ENCODE assay signal across 18 cellular contexts in the genomic region with DNA sequence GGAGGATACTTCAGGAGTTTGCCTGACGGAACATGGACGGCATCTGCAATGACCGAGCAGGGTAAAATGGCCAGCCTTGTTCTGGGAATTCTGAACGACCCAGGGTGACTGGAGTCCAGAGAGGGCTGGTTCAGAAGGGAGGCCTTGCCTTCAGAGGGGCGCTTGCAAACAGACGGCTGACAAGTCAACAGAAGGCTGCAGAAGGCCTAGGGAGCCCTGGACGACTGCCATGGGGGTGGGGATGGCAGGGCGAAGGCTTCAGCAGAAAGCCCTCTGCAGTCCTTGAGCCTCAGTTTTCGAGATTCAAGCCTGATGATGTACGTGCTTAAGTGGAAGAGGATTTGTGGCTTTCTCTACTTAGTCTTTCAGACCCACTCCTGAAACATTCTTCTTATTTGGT.
DNase-seq lines count a peak whose midpoint lies in the region; ATAC-seq, FAIRE-seq and TF ChIP-seq lines count a peak whose summit lies in the region.
"Had no signal": no experiment of that assay in that cellular context is flagged by ENCODE, and none has a peak within 500 bp of the region (broad histone marks: within the 10 kb centered on the region; RNA-seq: fewer than 3 reads in every experiment).

No MANE protein-coding gene starts in this region.

- H2AFZ ChIP-seq in HepG2 (ENCODE audit: low read length): no peak overlapping the region

- H3K9me3 Mint-ChIP-seq in natural killer cell treated with Interleukin-12 subunit alpha and Interleukin-12 subunit beta and Interleukin-15 and Interleukin-18, amount 100 ng/mL, for 72 hours: peaks cover 3% of the 10 kb centered on the region
- H3K9me3 Mint-ChIP-seq: CD14-positive monocyte; CD4-positive, alpha-beta memory T cell; HFFc6 had no signal

- DNase-seq in HepG2 (ENCODE audit: low spot score) (no peak), right lobe of liver (no peak), bronchial epithelial cell (ENCODE audit: low read depth) (no peak), Peyer's patch (no peak)
- no peak for DNase-seq in natural killer cell treated with Interleukin-12 subunit alpha and Interleukin-12 subunit beta and Interleukin-15 and Interleukin-18, amount 100 ng/mL, for 72 hours (ENCODE audit: low spot score)
- DNase-seq: ACHN; CD4-positive, alpha-beta memory T cell; DMS53; DND-41; EL; GOT3; H7; HFFc6 had no signal

- in situ Hi-C loops in HepG2 (cut with HindIII; ENCODE audit: extremely low pct_ligation_motif_present, low pct_unique_long_range_greater_than_20kb): no loop called here

- H3K79me2 ChIP-seq in HepG2 (ENCODE audit: insufficient read depth, low read length): no peaks in the 10 kb centered on the region

- H3K4me1 ChIP-seq in HepG2 (ENCODE audit: insufficient read depth, low read length) (peaks cover 37% of the 10 kb centered on the region), right lobe of liver (no peaks in the 10 kb centered on the region), Peyer's patch (no peaks in the 10 kb centered on the region)

- ATAC-seq in HepG2: peak; percentile 20; the same call in 1 of the 3 replicates
- no peak for ATAC-seq in right lobe of liver
- no peak for ATAC-seq in natural killer cell treated with Interleukin-12 subunit alpha and Interleukin-12 subunit beta and Interleukin-15 and Interleukin-18, amount 100 ng/mL, for 72 hours
- no peak for ATAC-seq in HG02759 (IDR thresholded peaks at IDR 0.05; ENCODE audit: unreplicated experiment)
- ATAC-seq: GM12878, HCT116 had no signal

- no peaks in the 10 kb centered on the region for H3K36me3 ChIP-seq in HepG2 (replicated peaks in 1 of 2; ENCODE audit: control insufficient read depth in 1 of 2, insufficient read depth in 2 of 2, low read length in 2 of 2)
- H3K36me3 ChIP-seq in right lobe of liver: no peaks in the 10 kb centered on the region
- no peaks in the 10 kb centered on the region for H3K36me3 ChIP-seq in bronchial epithelial cell (ENCODE audit: control insufficient read depth, insufficient read depth, low read length)
- H3K36me3 ChIP-seq in Peyer's patch: no peaks in the 10 kb centered on the region

- H3K27me3 Mint-ChIP-seq in natural killer cell treated with Interleukin-12 subunit alpha and Interleukin-12 subunit beta and Interleukin-15 and Interleukin-18, amount 100 ng/mL, for 72 hours: no peaks in the 10 kb centered on the region

- no peak overlapping the region for H3K4me2 ChIP-seq in HepG2 (ENCODE audit: low read depth, low read length)

- TF ChIP-seq RAD21 in HepG2 (CRISPR knock-in tag; IDR thresholded peaks at IDR 0.05): no peak

- TF ChIP-seq CTCF in HepG2 (CRISPR knock-in tag; IDR thresholded peaks at IDR 0.05) (no peak), right lobe of liver (IDR thresholded peaks at IDR 0.05) (no peak), bronchial epithelial cell (IDR thresholded peaks at IDR 0.05; ENCODE audit: insufficient read depth, low read length, severe bottlenecking) (no peak), Peyer's patch (IDR thresholded peaks at IDR 0.05) (no peak)

- intact Hi-C loops in HepG2 (cut with micrococcal nuclease; ENCODE audit: unreplicated experiment) (no loop called here), right lobe of liver (cut with DNase I) (no loop called here)

- H3K36me3 Mint-ChIP-seq in natural killer cell treated with Interleukin-12 subunit alpha and Interleukin-12 subunit beta and Interleukin-15 and Interleukin-18, amount 100 ng/mL, for 72 hours: peaks cover 13% of the 10 kb centered on the region
- H3K36me3 Mint-ChIP-seq: CD14-positive monocyte; CD4-positive, alpha-beta memory T cell had no signal

- H3K4me3 ChIP-seq in HepG2 (replicated peaks in 1 of 3; ENCODE audit: insufficient read depth in 1 of 3, low read depth in 2 of 3, low read length in 3 of 3) (no peak overlapping the region), right lobe of liver (no peak overlapping the region), bronchial epithelial cell (ENCODE audit: low read depth, low read length) (no peak overlapping the region), Peyer's patch (no peak overlapping the region)
- H3K4me3 ChIP-seq: GM12878 had no signal

- CTCF ChIA-PET in HepG2 (lab: Yijun Ruan, JAX; ENCODE audit: low intra/inter-chr PET ratio, low total read pairs): no interaction called here

- H3K27me3 ChIP-seq in HepG2 (ENCODE audit: control insufficient read depth in 1 of 2, insufficient read depth in 2 of 2, low read length in 2 of 2): peaks cover 0 to 10% of the 10 kb centered on the region in 2 experiments; a peak in 2 of 5 replicates
- no peaks in the 10 kb centered on the region for H3K27me3 ChIP-seq in right lobe of liver
- H3K27me3 ChIP-seq in bronchial epithelial cell (ENCODE audit: control insufficient read depth, insufficient read depth, low read length): no peaks in the 10 kb centered on the region
- no peaks in the 10 kb centered on the region for H3K27me3 ChIP-seq in Peyer's patch

- H3K4me3 Mint-ChIP-seq in natural killer cell treated with Interleukin-12 subunit alpha and Interleukin-12 subunit beta and Interleukin-15 and Interleukin-18, amount 100 ng/mL, for 72 hours: peak overlapping the region; percentile 52
- H3K4me3 Mint-ChIP-seq: CD14-positive monocyte; CD4-positive, alpha-beta memory T cell; HFFc6 had no signal

- H3K4me1 Mint-ChIP-seq in natural killer cell treated with Interleukin-12 subunit alpha and Interleukin-12 subunit beta and Interleukin-15 and Interleukin-18, amount 100 ng/mL, for 72 hours (ENCODE audit: low read depth in 2 of 2): peaks cover 45 to 53% of the 10 kb centered on the region in 2 donors
- H3K4me1 Mint-ChIP-seq: CD4-positive, alpha-beta memory T cell had no signal

- no peak for FAIRE-seq in HepG2 (lab: Jason Lieb, UNC)
- peak; percentile 66 for FAIRE-seq in bronchial epithelial cell (lab: Jason Lieb, UNC)
- FAIRE-seq: A204.1, GM12878 had no signal

- 4% methylated on average over 8 of the region's 10 CpGs for WGBS in HepG2 (ENCODE audit: low lambda C conversion rate)
- 60% methylated on average over 6 of the region's 10 CpGs for WGBS in right lobe of liver (ENCODE audit: insufficient coverage, low coverage, low lambda C conversion rate, missing lambda C conversion rate)

- H3K27ac ChIP-seq in HepG2 (ENCODE audit: extremely low read length, insufficient read depth, low read length) (no peak overlapping the region), right lobe of liver (no peak overlapping the region), Peyer's patch (no peak overlapping the region)

- POLR2A ChIA-PET in HepG2 (lab: Yijun Ruan, JAX): no interaction called here

- no peak for TF ChIP-seq EP300 in HepG2 (IDR thresholded peaks at IDR 0.05; ENCODE audit: low read depth in 2 of 2, low read length in 2 of 2)
- no peak for TF ChIP-seq EP300 in HepG2 (CRISPR knock-in tag; IDR thresholded peaks at IDR 0.05; ENCODE audit: borderline replicate concordance)

- no peak overlapping the region for H3K9ac ChIP-seq in HepG2 (ENCODE audit: insufficient read depth, low read depth, low read length)

- H3K27ac Mint-ChIP-seq in natural killer cell treated with Interleukin-12 subunit alpha and Interleukin-12 subunit beta and Interleukin-15 and Interleukin-18, amount 100 ng/mL, for 72 hours: peak overlapping the region in 1 of 2 donors; percentile 81
- H3K27ac Mint-ChIP-seq: CD4-positive, alpha-beta memory T cell; HFFc6 had no signal

- TF ChIP-seq POLR2A in HepG2 (IDR thresholded peaks at IDR 0.05; ENCODE audit: insufficient read depth in 1 of 2, low read depth in 2 of 2, low read length in 2 of 2): no peak
- no peak for TF ChIP-seq POLR2A in right lobe of liver (IDR thresholded peaks at IDR 0.05)
- TF ChIP-seq POLR2A in Peyer's patch (IDR thresholded peaks at IDR 0.05): no peak

- no peaks in the 10 kb centered on the region for H4K20me1 ChIP-seq in HepG2 (ENCODE audit: insufficient read depth, low read length)

- no TSS peak for BruUV-seq in HepG2 (replicated peaks; lab: Mats Ljungman, UMichigan)

- H3K9me3 ChIP-seq in HepG2 (ENCODE audit: low read length) (no peaks in the 10 kb centered on the region), right lobe of liver (no peaks in the 10 kb centered on the region), Peyer's patch (no peaks in the 10 kb centered on the region)

TF ChIP-seq in HepG2, 621 proteins besides CTCF, POLR2A, EP300 and RAD21:
- TF ChIP-seq ZNF777 (CRISPR knock-in tag; IDR thresholded peaks at IDR 0.05) (0 out of 2 replicates have a peak, but pooled peaks have one; percentile 27), CENPT (CRISPR knock-in tag; IDR thresholded peaks at IDR 0.05; ENCODE audit: low read depth) (no peak)
